Comparison of ENCODE assay signal across 1 cellular context in genomic region chr16:4616047-4616811, GRCh38.
A peak's percentile ranks its signal among the peaks of the same experiment; 100 is the strongest.
TF ChIP-seq lines count a peak whose summit lies in the region.

No MANE protein-coding gene starts in this region.

TF ChIP-seq in HepG2, 621 proteins besides CTCF, POLR2A, EP300 and RAD21 (continued from another document and continues in another):
- TF ChIP-seq, protein P1, sequence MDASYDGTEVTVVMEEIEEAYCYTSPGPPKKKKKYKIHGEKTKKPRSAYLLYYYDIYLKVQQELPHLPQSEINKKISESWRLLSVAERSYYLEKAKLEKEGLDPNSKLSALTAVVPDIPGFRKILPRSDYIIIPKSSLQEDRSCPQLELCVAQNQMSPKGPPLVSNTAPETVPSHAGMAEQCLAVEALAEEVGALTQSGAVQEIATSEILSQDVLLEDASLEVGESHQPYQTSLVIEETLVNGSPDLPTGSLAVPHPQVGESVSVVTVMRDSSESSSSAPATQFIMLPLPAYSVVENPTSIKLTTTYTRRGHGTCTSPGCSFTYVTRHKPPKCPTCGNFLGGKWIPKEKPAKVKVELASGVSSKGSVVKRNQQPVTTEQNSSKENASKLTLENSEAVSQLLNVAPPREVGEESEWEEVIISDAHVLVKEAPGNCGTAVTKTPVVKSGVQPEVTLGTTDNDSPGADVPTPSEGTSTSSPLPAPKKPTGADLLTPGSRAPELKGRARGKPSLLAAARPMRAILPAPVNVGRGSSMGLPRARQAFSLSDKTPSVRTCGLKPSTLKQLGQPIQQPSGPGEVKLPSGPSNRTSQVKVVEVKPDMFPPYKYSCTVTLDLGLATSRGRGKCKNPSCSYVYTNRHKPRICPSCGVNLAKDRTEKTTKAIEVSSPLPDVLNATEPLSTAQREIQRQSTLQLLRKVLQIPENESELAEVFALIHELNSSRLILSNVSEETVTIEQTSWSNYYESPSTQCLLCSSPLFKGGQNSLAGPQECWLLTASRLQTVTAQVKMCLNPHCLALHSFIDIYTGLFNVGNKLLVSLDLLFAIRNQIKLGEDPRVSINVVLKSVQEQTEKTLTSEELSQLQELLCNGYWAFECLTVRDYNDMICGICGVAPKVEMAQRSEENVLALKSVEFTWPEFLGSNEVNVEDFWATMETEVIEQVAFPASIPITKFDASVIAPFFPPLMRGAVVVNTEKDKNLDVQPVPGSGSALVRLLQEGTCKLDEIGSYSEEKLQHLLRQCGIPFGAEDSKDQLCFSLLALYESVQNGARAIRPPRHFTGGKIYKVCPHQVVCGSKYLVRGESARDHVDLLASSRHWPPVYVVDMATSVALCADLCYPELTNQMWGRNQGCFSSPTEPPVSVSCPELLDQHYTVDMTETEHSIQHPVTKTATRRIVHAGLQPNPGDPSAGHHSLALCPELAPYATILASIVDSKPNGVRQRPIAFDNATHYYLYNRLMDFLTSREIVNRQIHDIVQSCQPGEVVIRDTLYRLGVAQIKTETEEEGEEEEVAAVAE (CRISPR knock-in tag; IDR thresholded peaks at IDR 0.05; ENCODE audit: borderline replicate concordance), result peak; percentile 54; the same call in 1 of the 2 replicates
- TF ChIP-seq ZFP36 (IDR thresholded peaks at IDR 0.05; ENCODE audit: borderline replicate concordance, low read depth, low read length, partially characterized antibody) (peak; percentile 79), ZNF788 (CRISPR knock-in tag; IDR thresholded peaks at IDR 0.05; ENCODE audit: borderline replicate concordance) (peak; percentile 74), TGIF2 (CRISPR knock-in tag; IDR thresholded peaks at IDR 0.05) (peak; percentile 93; the same call in 1 of the 2 replicates), RBAK (CRISPR knock-in tag; IDR thresholded peaks at IDR 0.05) (no peak), FOSL1 (CRISPR knock-in tag; IDR thresholded peaks at IDR 0.05; ENCODE audit: borderline replicate concordance) (no peak), MEF2D (CRISPR knock-in tag; IDR thresholded peaks at IDR 0.05) (no peak), RBFOX2 (IDR thresholded peaks at IDR 0.05; ENCODE audit: low read depth, low read length) (peak; percentile 69), STAG1 (CRISPR knock-in tag; IDR thresholded peaks at IDR 0.05) (peak; percentile 46), RFXAP (CRISPR knock-in tag; IDR thresholded peaks at IDR 0.05; ENCODE audit: borderline replicate concordance) (peak; percentile 21; the same call in 1 of the 2 replicates), RFX5 (IDR thresholded peaks at IDR 0.05; ENCODE audit: low read depth, low read length) (peak; percentile 71), NFE2L2 (IDR thresholded peaks at IDR 0.05; ENCODE audit: low read length) (no peak), FOXA1 (IDR thresholded peaks at IDR 0.05) (no peak), FOXA1 (CRISPR knock-in tag; IDR thresholded peaks at IDR 0.05) (peak; percentile 83), ZNF605 (CRISPR knock-in tag; IDR thresholded peaks at IDR 0.05) (peak; percentile 73; the same call in 1 of the 2 replicates), KLF16 (CRISPR knock-in tag; IDR thresholded peaks at IDR 0.05) (peak in 1 of 2 experiments; percentile 59; a peak in 1 of 4 replicates), CCDC6 (CRISPR knock-in tag; IDR thresholded peaks at IDR 0.05) (peak; percentile 52; the same call in 1 of the 2 replicates), SMARCE1 (IDR thresholded peaks at IDR 0.05; ENCODE audit: borderline replicate concordance) (no peak), HNF1A (IDR thresholded peaks at IDR 0.05; ENCODE audit: low read depth) (peak; percentile 38; the same call in 1 of the 2 replicates), HNF1A (CRISPR knock-in tag; IDR thresholded peaks at IDR 0.05; ENCODE audit: borderline replicate concordance) (no peak), SAFB2 (CRISPR knock-in tag; IDR thresholded peaks at IDR 0.05; ENCODE audit: borderline replicate concordance, low read depth) (no peak), TEAD3 (CRISPR knock-in tag; optimal IDR thresholded peaks at IDR 0.05; ENCODE audit: borderline replicate concordance) (peak; percentile 15), SALL2 (CRISPR knock-in tag; IDR thresholded peaks at IDR 0.05) (peak; percentile 78; the same call in 1 of the 2 replicates), SIN3A (IDR thresholded peaks at IDR 0.05; ENCODE audit: borderline replicate concordance, low read depth, low read length) (peak; percentile 98), ZNF501 (CRISPR knock-in tag; IDR thresholded peaks at IDR 0.05) (peak; percentile 50; the same call in 1 of the 2 replicates), POLR2G (IDR thresholded peaks at IDR 0.05; ENCODE audit: low read depth, low read length) (peak; percentile 74), HMGA1 (CRISPR knock-in tag; conservative IDR thresholded peaks at IDR 0.05) (no peak), ZMAT3 (CRISPR knock-in tag; conservative IDR thresholded peaks at IDR 0.05) (peak; percentile 62; the same call in 1 of the 2 replicates), MXD1 (CRISPR knock-in tag; IDR thresholded peaks at IDR 0.05) (peak; percentile 37; the same call in 1 of the 2 replicates), MAF1 (CRISPR knock-in tag; IDR thresholded peaks at IDR 0.05; ENCODE audit: borderline replicate concordance) (peak; percentile 39; the same call in 1 of the 2 replicates), ZSCAN31 (CRISPR knock-in tag; IDR thresholded peaks at IDR 0.05; ENCODE audit: low read depth) (peak; percentile 37; the same call in 1 of the 2 replicates), ZNF749 (CRISPR knock-in tag; IDR thresholded peaks at IDR 0.05; ENCODE audit: borderline replicate concordance) (no peak), ZNF513 (CRISPR knock-in tag; conservative IDR thresholded peaks at IDR 0.05) (no peak), PCBP1 (IDR thresholded peaks at IDR 0.05; ENCODE audit: borderline replicate concordance, low read depth, low read length) (peak; percentile 25; the same call in 1 of the 2 replicates), ARNTL (CRISPR knock-in tag; IDR thresholded peaks at IDR 0.05) (no peak; the same call in 1 of the 2 replicates), NR2C2 (CRISPR knock-in tag; IDR thresholded peaks at IDR 0.05; ENCODE audit: borderline replicate concordance) (peak; percentile 28; the same call in 1 of the 2 replicates)
- TF ChIP-seq, protein P2, sequence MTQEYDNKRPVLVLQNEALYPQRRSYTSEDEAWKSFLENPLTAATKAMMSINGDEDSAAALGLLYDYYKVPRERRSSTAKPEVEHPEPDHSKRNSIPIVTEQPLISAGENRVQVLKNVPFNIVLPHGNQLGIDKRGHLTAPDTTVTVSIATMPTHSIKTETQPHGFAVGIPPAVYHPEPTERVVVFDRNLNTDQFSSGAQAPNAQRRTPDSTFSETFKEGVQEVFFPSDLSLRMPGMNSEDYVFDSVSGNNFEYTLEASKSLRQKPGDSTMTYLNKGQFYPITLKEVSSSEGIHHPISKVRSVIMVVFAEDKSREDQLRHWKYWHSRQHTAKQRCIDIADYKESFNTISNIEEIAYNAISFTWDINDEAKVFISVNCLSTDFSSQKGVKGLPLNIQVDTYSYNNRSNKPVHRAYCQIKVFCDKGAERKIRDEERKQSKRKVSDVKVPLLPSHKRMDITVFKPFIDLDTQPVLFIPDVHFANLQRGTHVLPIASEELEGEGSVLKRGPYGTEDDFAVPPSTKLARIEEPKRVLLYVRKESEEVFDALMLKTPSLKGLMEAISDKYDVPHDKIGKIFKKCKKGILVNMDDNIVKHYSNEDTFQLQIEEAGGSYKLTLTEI (CRISPR knock-in tag; conservative IDR thresholded peaks at IDR 0.05), result no peak
- TF ChIP-seq, protein P3, sequence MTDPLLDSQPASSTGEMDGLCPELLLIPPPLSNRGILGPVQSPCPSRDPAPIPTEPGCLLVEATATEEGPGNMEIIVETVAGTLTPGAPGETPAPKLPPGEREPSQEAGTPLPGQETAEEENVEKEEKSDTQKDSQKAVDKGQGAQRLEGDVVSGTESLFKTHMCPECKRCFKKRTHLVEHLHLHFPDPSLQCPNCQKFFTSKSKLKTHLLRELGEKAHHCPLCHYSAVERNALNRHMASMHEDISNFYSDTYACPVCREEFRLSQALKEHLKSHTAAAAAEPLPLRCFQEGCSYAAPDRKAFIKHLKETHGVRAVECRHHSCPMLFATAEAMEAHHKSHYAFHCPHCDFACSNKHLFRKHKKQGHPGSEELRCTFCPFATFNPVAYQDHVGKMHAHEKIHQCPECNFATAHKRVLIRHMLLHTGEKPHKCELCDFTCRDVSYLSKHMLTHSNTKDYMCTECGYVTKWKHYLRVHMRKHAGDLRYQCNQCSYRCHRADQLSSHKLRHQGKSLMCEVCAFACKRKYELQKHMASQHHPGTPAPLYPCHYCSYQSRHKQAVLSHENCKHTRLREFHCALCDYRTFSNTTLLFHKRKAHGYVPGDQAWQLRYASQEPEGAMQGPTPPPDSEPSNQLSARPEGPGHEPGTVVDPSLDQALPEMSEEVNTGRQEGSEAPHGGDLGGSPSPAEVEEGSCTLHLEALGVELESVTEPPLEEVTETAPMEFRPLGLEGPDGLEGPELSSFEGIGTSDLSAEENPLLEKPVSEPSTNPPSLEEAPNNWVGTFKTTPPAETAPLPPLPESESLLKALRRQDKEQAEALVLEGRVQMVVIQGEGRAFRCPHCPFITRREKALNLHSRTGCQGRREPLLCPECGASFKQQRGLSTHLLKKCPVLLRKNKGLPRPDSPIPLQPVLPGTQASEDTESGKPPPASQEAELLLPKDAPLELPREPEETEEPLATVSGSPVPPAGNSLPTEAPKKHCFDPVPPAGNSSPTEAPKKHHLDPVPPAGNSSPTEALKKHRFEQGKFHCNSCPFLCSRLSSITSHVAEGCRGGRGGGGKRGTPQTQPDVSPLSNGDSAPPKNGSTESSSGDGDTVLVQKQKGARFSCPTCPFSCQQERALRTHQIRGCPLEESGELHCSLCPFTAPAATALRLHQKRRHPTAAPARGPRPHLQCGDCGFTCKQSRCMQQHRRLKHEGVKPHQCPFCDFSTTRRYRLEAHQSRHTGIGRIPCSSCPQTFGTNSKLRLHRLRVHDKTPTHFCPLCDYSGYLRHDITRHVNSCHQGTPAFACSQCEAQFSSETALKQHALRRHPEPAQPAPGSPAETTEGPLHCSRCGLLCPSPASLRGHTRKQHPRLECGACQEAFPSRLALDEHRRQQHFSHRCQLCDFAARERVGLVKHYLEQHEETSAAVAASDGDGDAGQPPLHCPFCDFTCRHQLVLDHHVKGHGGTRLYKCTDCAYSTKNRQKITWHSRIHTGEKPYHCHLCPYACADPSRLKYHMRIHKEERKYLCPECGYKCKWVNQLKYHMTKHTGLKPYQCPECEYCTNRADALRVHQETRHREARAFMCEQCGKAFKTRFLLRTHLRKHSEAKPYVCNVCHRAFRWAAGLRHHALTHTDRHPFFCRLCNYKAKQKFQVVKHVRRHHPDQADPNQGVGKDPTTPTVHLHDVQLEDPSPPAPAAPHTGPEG (CRISPR knock-in tag; IDR thresholded peaks at IDR 0.05), result peak; percentile 83
- TF ChIP-seq, protein P4, sequence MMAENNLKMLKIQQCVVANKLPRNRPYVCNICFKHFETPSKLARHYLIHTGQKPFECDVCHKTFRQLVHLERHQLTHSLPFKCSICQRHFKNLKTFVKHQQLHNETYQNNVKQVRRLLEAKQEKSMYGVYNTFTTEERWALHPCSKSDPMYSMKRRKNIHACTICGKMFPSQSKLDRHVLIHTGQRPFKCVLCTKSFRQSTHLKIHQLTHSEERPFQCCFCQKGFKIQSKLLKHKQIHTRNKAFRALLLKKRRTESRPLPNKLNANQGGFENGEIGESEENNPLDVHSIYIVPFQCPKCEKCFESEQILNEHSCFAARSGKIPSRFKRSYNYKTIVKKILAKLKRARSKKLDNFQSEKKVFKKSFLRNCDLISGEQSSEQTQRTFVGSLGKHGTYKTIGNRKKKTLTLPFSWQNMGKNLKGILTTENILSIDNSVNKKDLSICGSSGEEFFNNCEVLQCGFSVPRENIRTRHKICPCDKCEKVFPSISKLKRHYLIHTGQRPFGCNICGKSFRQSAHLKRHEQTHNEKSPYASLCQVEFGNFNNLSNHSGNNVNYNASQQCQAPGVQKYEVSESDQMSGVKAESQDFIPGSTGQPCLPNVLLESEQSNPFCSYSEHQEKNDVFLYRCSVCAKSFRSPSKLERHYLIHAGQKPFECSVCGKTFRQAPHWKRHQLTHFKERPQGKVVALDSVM (CRISPR knock-in tag; IDR thresholded peaks at IDR 0.05), result peak; percentile 17; the same call in 1 of the 2 replicates
